13 cellular contexts compared by ENCODE assay signal in the genomic region with DNA sequence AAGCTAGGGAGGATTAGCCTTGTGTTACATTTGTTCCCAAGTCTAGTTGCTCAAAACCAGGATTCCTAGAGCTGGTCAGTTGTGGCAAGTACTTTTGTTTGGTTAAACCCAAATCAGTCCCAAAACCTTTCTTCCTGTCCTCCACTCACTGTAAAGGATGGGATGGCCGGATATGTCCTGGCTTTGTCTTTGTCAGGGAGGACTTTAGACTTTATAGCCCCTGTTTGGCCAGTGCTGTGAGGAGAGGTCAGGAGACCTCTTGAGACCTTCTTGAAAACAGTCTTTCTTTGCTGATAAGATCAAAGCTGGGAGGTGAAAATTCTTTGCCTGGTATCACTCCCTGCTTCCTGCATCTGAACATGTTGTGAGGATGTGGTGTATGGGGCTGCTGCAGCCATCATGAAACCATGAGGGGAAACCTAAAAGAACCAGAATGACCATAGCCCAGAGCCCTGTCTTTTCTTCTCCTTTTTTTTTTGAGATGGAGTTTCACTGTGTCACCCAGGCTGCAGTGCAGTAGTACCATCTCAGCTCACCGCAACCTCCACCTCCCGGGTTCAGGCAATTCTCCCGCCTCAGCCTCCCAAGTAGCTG.
DNase-seq lines count a peak whose midpoint lies in the region; ATAC-seq and TF ChIP-seq lines count a peak whose summit lies in the region.
"Had no signal": no experiment of that assay in that cellular context is flagged by ENCODE, and none has a peak within 500 bp of the region (broad histone marks: within the 10 kb centered on the region; RNA-seq: fewer than 3 reads in every experiment).

No MANE protein-coding gene starts in this region.

- H3K4me1 Mint-ChIP-seq in dendritic cell treated with granulocyte-macrophage colony-stimulating factor and Interleukin-4, amounts not matched to agents 40 ng/mL and 50 ng/mL, for 4 days (ENCODE audit: low read depth), result peaks cover 34% of the 10 kb centered on the region

- ATAC-seq in GM19395 (IDR thresholded peaks at IDR 0.05; ENCODE audit: unreplicated experiment), result no peak
- ATAC-seq: HCT116 had no signal

- H3K36me3 Mint-ChIP-seq in dendritic cell treated with granulocyte-macrophage colony-stimulating factor and Interleukin-4, amounts not matched to agents 40 ng/mL and 50 ng/mL, for 4 days (ENCODE audit: low read depth), result no peaks in the 10 kb centered on the region

- intact Hi-C loops in dendritic cell treated with granulocyte-macrophage colony-stimulating factor and Interleukin-4, amounts not matched to agents 40 ng/mL and 50 ng/mL, for 4 days (cut with micrococcal nuclease), result no loop called here

- H3K27ac Mint-ChIP-seq in dendritic cell treated with granulocyte-macrophage colony-stimulating factor and Interleukin-4, amounts not matched to agents 40 ng/mL and 50 ng/mL, for 4 days, result peak overlapping the region; percentile 71
- H3K27ac Mint-ChIP-seq: CD4-positive, alpha-beta T cell had no signal

- H3K4me3 Mint-ChIP-seq in dendritic cell treated with granulocyte-macrophage colony-stimulating factor and Interleukin-4, amounts not matched to agents 40 ng/mL and 50 ng/mL, for 4 days, result no peak overlapping the region
- H3K4me3 Mint-ChIP-seq: CD4-positive, alpha-beta T cell had no signal

- H3K9me3 Mint-ChIP-seq in dendritic cell treated with granulocyte-macrophage colony-stimulating factor and Interleukin-4, amounts not matched to agents 40 ng/mL and 50 ng/mL, for 4 days, result no peaks in the 10 kb centered on the region
- H3K9me3 Mint-ChIP-seq: CD4-positive, alpha-beta T cell had no signal

- DNase-seq in activated T-cell treated with anti-CD3 and anti-CD28 coated beads, Interleukin-2, amount 50 U/mL, for 1 hour, result peak; percentile 1
- DNase-seq in activated T-cell treated with anti-CD3 and anti-CD28 coated beads for 4 hours (no peak), GM12865 (ENCODE audit: low read depth) (peak; percentile 37), AG20443 (ENCODE audit: low spot score) (no peak), SHP77 (lab: John Stamatoyannopoulos, UW) (no peak)
- DNase-seq: C1 segment of cervical spinal cord; CD4-positive, alpha-beta T cell; DMS79; GM23248; KBM-7 had no signal

- no peaks in the 10 kb centered on the region for H3K27me3 Mint-ChIP-seq in dendritic cell treated with granulocyte-macrophage colony-stimulating factor and Interleukin-4, amounts not matched to agents 40 ng/mL and 50 ng/mL, for 4 days

- H3K4me3 ChIP-seq in GM12865 (ENCODE audit: low read depth, low read length), result no peak overlapping the region
- H3K4me3 ChIP-seq: GM23248 had no signal

- TF ChIP-seq CTCF in GM12865 (IDR thresholded peaks at IDR 0.05; ENCODE audit: insufficient read depth, low read depth, low read length, missing control alignments), result no peak

Comparison
In these comparisons a context has a peak if more than half of its experiments do, and no peak if none do; other contexts are left out.
1. DNase-seq: peak in activated T-cell treated with anti-CD3 and anti-CD28 coated beads, Interleukin-2, amount 50 U/mL, for 1 hour (single experiment) and GM12865 (single experiment); none in activated T-cell treated with anti-CD3 and anti-CD28 coated beads for 4 hours (single experiment), AG20443 (single experiment) and SHP77 (0 of 2).